Comparison of ENCODE assay signal across 11 cellular contexts in the genomic region with DNA sequence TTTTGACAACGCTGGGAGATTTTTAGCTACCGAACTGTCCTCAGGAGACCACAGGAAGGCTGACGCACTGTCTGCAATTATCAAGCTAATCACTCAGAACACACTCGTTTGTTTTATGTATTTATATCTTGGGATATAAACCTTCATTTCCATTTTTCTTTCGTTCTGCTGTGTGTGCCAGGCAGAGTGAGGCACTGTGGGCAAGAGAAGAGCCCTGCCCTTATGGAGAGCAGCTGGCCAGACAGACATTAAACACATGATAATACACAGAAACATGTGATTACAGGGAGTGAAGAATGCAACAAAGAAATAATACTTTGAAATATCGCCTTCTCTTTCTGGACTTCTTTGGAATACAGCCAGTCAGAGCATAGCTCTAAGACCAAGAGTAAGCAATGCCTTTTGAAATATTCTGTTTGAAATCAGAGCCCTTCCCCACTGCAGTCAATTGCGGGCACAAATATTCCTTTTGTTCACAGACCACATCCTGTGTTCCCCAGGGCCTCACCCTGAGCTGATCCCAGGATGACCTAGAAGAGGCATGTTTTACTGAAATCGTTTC.
A peak's percentile ranks its signal among the peaks of the same experiment; 100 is the strongest.
DNase-seq lines count a peak whose midpoint lies in the region; ATAC-seq, FAIRE-seq and TF ChIP-seq lines count a peak whose summit lies in the region.
"Had no signal": no experiment of that assay in that cellular context is flagged by ENCODE, and none has a peak within 500 bp of the region (broad histone marks: within the 10 kb centered on the region; RNA-seq: fewer than 3 reads in every experiment).

No MANE protein-coding gene starts in this region.

- FAIRE-seq in endothelial cell of umbilical vein (lab: Jason Lieb, UNC): no peak
- FAIRE-seq: GM12878 had no signal

- H4K20me1 ChIP-seq in endothelial cell of umbilical vein (replicated peaks; ENCODE audit: control insufficient read depth, extremely low read depth, insufficient read depth, low read length): no peaks in the 10 kb centered on the region

- no peak overlapping the region for H3K9ac ChIP-seq in endothelial cell of umbilical vein (replicated peaks; ENCODE audit: extremely low read depth, insufficient read depth, low read length)

- no peak overlapping the region for H3K4me3 Mint-ChIP-seq in activated T-helper 17 cell treated with anti-CD3 and anti-CD28 coated beads, Interleukin-2, amount 50 U/mL, for 72 hours

- H3K4me2 ChIP-seq in endothelial cell of umbilical vein (ENCODE audit: insufficient read depth, low read length): peak overlapping the region; percentile 12

- peaks cover 7% of the 10 kb centered on the region for H3K4me1 ChIP-seq in endothelial cell of umbilical vein (ENCODE audit: control insufficient read depth, extremely low read depth, insufficient read depth, low read length)

- in situ Hi-C loops in ACHN (cut with HindIII; ENCODE audit: low pct_ligation_motif_present, low pct_unique_long_range_greater_than_20kb, low sequenced_read_pairs): no loop called here

- no peaks in the 10 kb centered on the region for H3K79me2 ChIP-seq in endothelial cell of umbilical vein (ENCODE audit: control insufficient read depth, insufficient read depth, low read length)

- H3K4me3 ChIP-seq in endothelial cell of umbilical vein (replicated peaks in 1 of 3; ENCODE audit: insufficient read depth in 1 of 3, low read depth in 1 of 3, low read length in 3 of 3): no peak overlapping the region
- H3K4me3 ChIP-seq: GM12878 had no signal

- no TSS peak for BruUV-seq in endothelial cell of umbilical vein (replicated peaks; lab: Mats Ljungman, UMichigan)

- TF ChIP-seq CTCF in endothelial cell of umbilical vein (IDR thresholded peaks at IDR 0.05; ENCODE audit: extremely low read depth in 1 of 2, insufficient read depth in 1 of 2, low read depth in 1 of 2, low read length in 2 of 2): no peak

- peaks cover 30 to 40% of the 10 kb centered on the region in 2 experiments for H3K27me3 ChIP-seq in endothelial cell of umbilical vein (ENCODE audit: control insufficient read depth in 2 of 2, insufficient read depth in 2 of 2, low read length in 2 of 2)

- CTCF ChIA-PET in endothelial cell of umbilical vein (lab: Charles Lee): interaction anchor here (0.8 to 2.2 kb wide), 8 partner anchors 9 to 48 kb away, joined by 3 to 6 read pairs (median 3); no protein-coding TSS in a partner anchor

- H3K9me3 ChIP-seq in endothelial cell of umbilical vein (replicated peaks; ENCODE audit: control insufficient read depth, insufficient read depth, low read length): no peaks in the 10 kb centered on the region

- ATAC-seq in activated T-helper 17 cell treated with anti-CD3 and anti-CD28 coated beads, Interleukin-2, amount 50 U/mL, for 72 hours (replicated peaks): no peak
- ATAC-seq in GM21390 (IDR thresholded peaks at IDR 0.05; ENCODE audit: unreplicated experiment): no peak
- ATAC-seq: GM12878 had no signal

- TF ChIP-seq POLR2A in endothelial cell of umbilical vein (IDR thresholded peaks at IDR 0.05; ENCODE audit: low read depth, low read length): no peak

- no peak overlapping the region for H3K27ac Mint-ChIP-seq in activated T-helper 17 cell treated with anti-CD3 and anti-CD28 coated beads, Interleukin-2, amount 50 U/mL, for 72 hours

- peak; percentile 55 for DNase-seq in EH (ENCODE audit: low read depth)
- peak; percentile 45 to 52 for DNase-seq in NCI-H1930 (lab: John Stamatoyannopoulos, UW)
- peak; percentile 25 for DNase-seq in endothelial cell of umbilical vein (ENCODE audit: low read depth, low spot score)
- DNase-seq in pons (ENCODE audit: low spot score): peak; percentile 19
- DNase-seq in ACHN: no peak
- DNase-seq in activated CD4-positive, alpha-beta T cell treated with anti-CD3 and anti-CD28 coated beads, Interleukin-2, amount 50 U/mL, for 1 hour: no peak
- DNase-seq: activated CD8-positive, alpha-beta memory T cell treated with anti-CD3 and anti-CD28 coated beads, Interleukin-2, amount 50 U/mL, for 4 hours; NK-92 treated with Interleukin-12 subunit alpha and Interleukin-12 subunit beta, amount 100 ng/mL, for 24 hours had no signal

- no peaks in the 10 kb centered on the region for H3K9me1 ChIP-seq in endothelial cell of umbilical vein (replicated peaks; ENCODE audit: control insufficient read depth, extremely low read depth, insufficient read depth, low read length)

- no peaks in the 10 kb centered on the region for H3K9me3 Mint-ChIP-seq in activated T-helper 17 cell treated with anti-CD3 and anti-CD28 coated beads, Interleukin-2, amount 50 U/mL, for 72 hours

- no peaks in the 10 kb centered on the region for H3K36me3 ChIP-seq in endothelial cell of umbilical vein (ENCODE audit: control insufficient read depth in 2 of 2, extremely low read depth in 1 of 2, insufficient read depth in 2 of 2, low read length in 2 of 2)

- dilution Hi-C loops in endothelial cell of umbilical vein (cut with MboI; ENCODE audit: extremely low pct_ligation_motif_present, low sequenced_read_pairs): no loop called here

- no peak overlapping the region for H3K27ac ChIP-seq in endothelial cell of umbilical vein (ENCODE audit: insufficient read depth, low read depth, low read length)

- H3K4me1 Mint-ChIP-seq in activated T-helper 17 cell treated with anti-CD3 and anti-CD28 coated beads, Interleukin-2, amount 50 U/mL, for 72 hours: peaks cover 7% of the 10 kb centered on the region

- H2AFZ ChIP-seq in endothelial cell of umbilical vein (ENCODE audit: low read depth, low read length): no peak overlapping the region

- H3K36me3 Mint-ChIP-seq in activated T-helper 17 cell treated with anti-CD3 and anti-CD28 coated beads, Interleukin-2, amount 50 U/mL, for 72 hours (ENCODE audit: low read depth): no peaks in the 10 kb centered on the region

- H3K27me3 Mint-ChIP-seq in activated T-helper 17 cell treated with anti-CD3 and anti-CD28 coated beads, Interleukin-2, amount 50 U/mL, for 72 hours: peaks cover 42% of the 10 kb centered on the region

- POLR2A ChIA-PET in endothelial cell of umbilical vein (lab: Charles Lee): no interaction called here

- intact Hi-C loops in endothelial cell of umbilical vein (cut with micrococcal nuclease): no loop called here

TF ChIP-seq in endothelial cell of umbilical vein, 7 proteins besides CTCF, POLR2A, EP300 and RAD21:
- no peak for TF ChIP-seq POLR2AphosphoS5 (IDR thresholded peaks at IDR 0.05; ENCODE audit: insufficient read depth, low read depth, low read length)
- no peak for TF ChIP-seq FOS (IDR thresholded peaks at IDR 0.05; ENCODE audit: borderline replicate concordance, insufficient read depth, low read length)
- TF ChIP-seq GATA2 (IDR thresholded peaks at IDR 0.05; ENCODE audit: insufficient read depth, insufficient read length, low read depth, low read length): no peak
- TF ChIP-seq, protein P1, sequence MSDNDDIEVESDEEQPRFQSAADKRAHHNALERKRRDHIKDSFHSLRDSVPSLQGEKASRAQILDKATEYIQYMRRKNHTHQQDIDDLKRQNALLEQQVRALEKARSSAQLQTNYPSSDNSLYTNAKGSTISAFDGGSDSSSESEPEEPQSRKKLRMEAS (IDR thresholded peaks at IDR 0.05; ENCODE audit: insufficient read depth, insufficient read length): no peak
- no peak for TF ChIP-seq EZH2 (IDR thresholded peaks at IDR 0.05; ENCODE audit: borderline replicate concordance, low read depth, low read length, severe bottlenecking)
- TF ChIP-seq MYC (IDR thresholded peaks at IDR 0.05; ENCODE audit: low read depth, low read length): no peak
- no peak for TF ChIP-seq JUN (IDR thresholded peaks at IDR 0.05; ENCODE audit: borderline replicate concordance, insufficient read depth, insufficient read length, low read depth)
TF ChIP-seq in endothelial cell of umbilical vein: peak in this region for 0.

Comparison
In these comparisons a context has a peak if more than half of its experiments do, and no peak if none do; other contexts are left out.
1. DNase-seq: peak in EH (single experiment), NCI-H1930 (2 of 2), endothelial cell of umbilical vein (single experiment) and pons (single experiment); none in ACHN (single experiment) and activated CD4-positive, alpha-beta T cell treated with anti-CD3 and anti-CD28 coated beads, Interleukin-2, amount 50 U/mL, for 1 hour (single experiment).